ENCODE assay signal across 1 cellular context in the genomic region with DNA sequence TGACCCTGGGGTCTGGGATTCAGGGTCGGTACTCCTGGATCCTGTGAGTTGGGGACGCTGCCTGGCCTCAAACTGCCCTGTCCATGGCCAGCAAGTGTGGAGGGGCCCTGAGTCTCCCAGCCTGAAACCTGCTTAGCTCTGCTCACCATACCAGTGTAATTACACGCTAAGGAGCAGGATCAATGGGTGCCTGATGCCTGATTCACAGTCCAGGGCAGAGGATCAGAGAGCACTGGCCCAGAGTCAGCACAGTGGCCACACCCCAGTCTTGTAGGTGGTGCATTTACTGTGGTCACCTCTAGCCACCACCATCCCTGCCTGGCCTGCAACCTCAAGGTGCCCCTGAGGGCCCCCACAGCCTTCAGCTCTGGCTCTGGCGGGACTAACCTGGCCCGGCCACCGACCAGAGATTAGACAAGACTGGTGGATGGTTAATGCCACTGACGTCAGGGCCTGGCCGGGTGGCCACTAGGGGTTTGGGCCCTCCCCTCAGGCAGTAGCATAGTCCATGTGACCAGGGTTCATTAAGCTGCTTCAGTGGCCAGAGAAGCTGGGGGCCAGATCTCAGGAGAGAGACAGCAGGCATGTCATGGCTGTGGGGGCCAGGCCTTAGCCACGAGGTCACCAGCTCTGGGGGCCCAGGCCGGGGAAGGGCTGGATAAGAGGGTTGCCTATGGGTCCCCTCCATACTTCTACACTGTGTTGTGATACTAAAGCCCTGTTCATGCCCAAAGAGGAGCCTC.
TF ChIP-seq lines count a peak whose summit lies in the region.

No MANE protein-coding gene starts in this region.

TF ChIP-seq in HepG2, 621 proteins besides CTCF, POLR2A, EP300 and RAD21 (continued from another document and continues in another):
- TF ChIP-seq HNF4G (IDR thresholded peaks at IDR 0.05; ENCODE audit: borderline replicate concordance, low read depth, low read length) (0 out of 2 replicates have a peak, but pooled peaks have one; percentile 7), HNF4G (CRISPR knock-in tag; IDR thresholded peaks at IDR 0.05; ENCODE audit: borderline replicate concordance, low read depth) (peak; percentile 28), ZNF263 (CRISPR knock-in tag; IDR thresholded peaks at IDR 0.05) (peak; percentile 40; the same call in 1 of the 2 replicates), TCF7 (IDR thresholded peaks at IDR 0.05; ENCODE audit: low read depth) (no peak), TRIM24 (CRISPR knock-in tag; IDR thresholded peaks at IDR 0.05) (no peak), ERF (CRISPR knock-in tag; IDR thresholded peaks at IDR 0.05) (0 out of 2 replicates have a peak, but pooled peaks have one; percentile 46), RORA (CRISPR knock-in tag; IDR thresholded peaks at IDR 0.05) (no peak), DMAP1 (CRISPR knock-in tag; IDR thresholded peaks at IDR 0.05) (peak; percentile 42; the same call in 1 of the 2 replicates), FOXM1 (CRISPR knock-in tag; IDR thresholded peaks at IDR 0.05) (no peak), FOXA3 (CRISPR knock-in tag; IDR thresholded peaks at IDR 0.05) (no peak), NR2F2 (IDR thresholded peaks at IDR 0.05; ENCODE audit: borderline replicate concordance, low read depth) (no peak), ZFP82 (CRISPR knock-in tag; IDR thresholded peaks at IDR 0.05; ENCODE audit: borderline replicate concordance) (no peak), ZNF281 (CRISPR knock-in tag; IDR thresholded peaks at IDR 0.05; ENCODE audit: borderline replicate concordance) (peak; percentile 30; the same call in 1 of the 2 replicates), FOXK1 (CRISPR knock-in tag; IDR thresholded peaks at IDR 0.05; ENCODE audit: borderline replicate concordance, low read depth) (no peak), REPIN1 (CRISPR knock-in tag; IDR thresholded peaks at IDR 0.05; ENCODE audit: borderline replicate concordance, low read depth) (no peak), JUNB (CRISPR knock-in tag; IDR thresholded peaks at IDR 0.05; ENCODE audit: borderline replicate concordance) (no peak), ZNF44 (CRISPR knock-in tag; IDR thresholded peaks at IDR 0.05) (no peak; the same call in 1 of the 2 replicates), ARID2 (CRISPR knock-in tag; IDR thresholded peaks at IDR 0.05; ENCODE audit: borderline replicate concordance) (no peak), ZNF367 (CRISPR knock-in tag; IDR thresholded peaks at IDR 0.05; ENCODE audit: borderline replicate concordance) (no peak), HDAC2 (CRISPR knock-in tag; IDR thresholded peaks at IDR 0.05) (peak; percentile 73), HNF4A (CRISPR knock-in tag; IDR thresholded peaks at IDR 0.05) (peak; percentile 75; the same call in 1 of the 2 replicates), NFKB2 (CRISPR knock-in tag; IDR thresholded peaks at IDR 0.05; ENCODE audit: borderline replicate concordance) (no peak; the same call in 1 of the 2 replicates), ZBTB46 (CRISPR knock-in tag; IDR thresholded peaks at IDR 0.05; ENCODE audit: borderline replicate concordance) (no peak), DNMT3B (CRISPR knock-in tag; conservative IDR thresholded peaks at IDR 0.05) (no peak), GTF3A (CRISPR knock-in tag; conservative IDR thresholded peaks at IDR 0.05) (no peak), ZNF101 (CRISPR knock-in tag; IDR thresholded peaks at IDR 0.05; ENCODE audit: borderline replicate concordance, low read depth) (no peak), MED1 (CRISPR knock-in tag; IDR thresholded peaks at IDR 0.05) (peak; percentile 83), BCL3 (CRISPR knock-in tag; IDR thresholded peaks at IDR 0.05) (peak; percentile 46; the same call in 1 of the 2 replicates), ZNF121 (CRISPR knock-in tag; IDR thresholded peaks at IDR 0.05) (peak; percentile 100), CREM (IDR thresholded peaks at IDR 0.05) (peak; percentile 71), CREM (CRISPR knock-in tag; IDR thresholded peaks at IDR 0.05) (no peak), STAG1 (CRISPR knock-in tag; IDR thresholded peaks at IDR 0.05) (no peak), GTF2F1 (IDR thresholded peaks at IDR 0.05; ENCODE audit: low read length) (0 out of 2 replicates have a peak, but pooled peaks have one; percentile 43), ZNF598 (CRISPR knock-in tag; IDR thresholded peaks at IDR 0.05; ENCODE audit: borderline replicate concordance) (0 out of 2 replicates have a peak, but pooled peaks have one; percentile 14), ZNF484 (CRISPR knock-in tag; IDR thresholded peaks at IDR 0.05; ENCODE audit: borderline replicate concordance, low read depth) (no peak), HMG20B (CRISPR knock-in tag; conservative IDR thresholded peaks at IDR 0.05) (no peak), KDM5A (IDR thresholded peaks at IDR 0.05; ENCODE audit: borderline replicate concordance, low read length) (no peak), SCMH1 (CRISPR knock-in tag; IDR thresholded peaks at IDR 0.05; ENCODE audit: borderline replicate concordance) (no peak), ZNF264 (CRISPR knock-in tag; IDR thresholded peaks at IDR 0.05) (peak; percentile 78), MED8 (CRISPR knock-in tag; IDR thresholded peaks at IDR 0.05; ENCODE audit: insufficient replicate concordance) (no peak), SUZ12 (IDR thresholded peaks at IDR 0.05; ENCODE audit: low read depth, low read length) (no peak), KLF6 (CRISPR knock-in tag; IDR thresholded peaks at IDR 0.05) (no peak), SRF (IDR thresholded peaks at IDR 0.05; ENCODE audit: low read depth, low read length) (no peak), ZNF441 (CRISPR knock-in tag; IDR thresholded peaks at IDR 0.05; ENCODE audit: borderline replicate concordance) (no peak), KDM4B (CRISPR knock-in tag; IDR thresholded peaks at IDR 0.05) (0 out of 2 replicates have a peak, but pooled peaks have one; percentile 12), PHF8 (CRISPR knock-in tag; IDR thresholded peaks at IDR 0.05) (peak; percentile 48), MTF2 (CRISPR knock-in tag; IDR thresholded peaks at IDR 0.05; ENCODE audit: borderline replicate concordance) (no peak), CC2D1A (CRISPR knock-in tag; IDR thresholded peaks at IDR 0.05) (no peak), SSRP1 (CRISPR knock-in tag; IDR thresholded peaks at IDR 0.05) (no peak), ZNF225 (CRISPR knock-in tag; IDR thresholded peaks at IDR 0.05) (peak; percentile 49; the same call in 1 of the 2 replicates), ZNF280B (CRISPR knock-in tag; IDR thresholded peaks at IDR 0.05; ENCODE audit: borderline replicate concordance) (peak; percentile 58), ARNT (IDR thresholded peaks at IDR 0.05) (no peak)
- TF ChIP-seq, protein P1, sequence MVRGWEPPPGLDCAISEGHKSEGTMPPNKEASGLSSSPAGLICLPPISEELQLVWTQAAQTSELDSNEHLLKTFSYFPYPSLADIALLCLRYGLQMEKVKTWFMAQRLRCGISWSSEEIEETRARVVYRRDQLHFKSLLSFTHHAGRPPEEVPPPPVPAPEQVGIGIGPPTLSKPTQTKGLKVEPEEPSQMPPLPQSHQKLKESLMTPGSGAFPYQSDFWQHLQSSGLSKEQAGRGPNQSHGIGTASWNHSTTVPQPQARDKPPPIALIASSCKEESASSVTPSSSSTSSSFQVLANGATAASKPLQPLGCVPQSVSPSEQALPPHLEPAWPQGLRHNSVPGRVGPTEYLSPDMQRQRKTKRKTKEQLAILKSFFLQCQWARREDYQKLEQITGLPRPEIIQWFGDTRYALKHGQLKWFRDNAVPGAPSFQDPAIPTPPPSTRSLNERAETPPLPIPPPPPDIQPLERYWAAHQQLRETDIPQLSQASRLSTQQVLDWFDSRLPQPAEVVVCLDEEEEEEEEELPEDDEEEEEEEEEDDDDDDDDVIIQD (CRISPR knock-in tag; IDR thresholded peaks at IDR 0.05; ENCODE audit: low read depth) = no peak
- TF ChIP-seq, protein P2, sequence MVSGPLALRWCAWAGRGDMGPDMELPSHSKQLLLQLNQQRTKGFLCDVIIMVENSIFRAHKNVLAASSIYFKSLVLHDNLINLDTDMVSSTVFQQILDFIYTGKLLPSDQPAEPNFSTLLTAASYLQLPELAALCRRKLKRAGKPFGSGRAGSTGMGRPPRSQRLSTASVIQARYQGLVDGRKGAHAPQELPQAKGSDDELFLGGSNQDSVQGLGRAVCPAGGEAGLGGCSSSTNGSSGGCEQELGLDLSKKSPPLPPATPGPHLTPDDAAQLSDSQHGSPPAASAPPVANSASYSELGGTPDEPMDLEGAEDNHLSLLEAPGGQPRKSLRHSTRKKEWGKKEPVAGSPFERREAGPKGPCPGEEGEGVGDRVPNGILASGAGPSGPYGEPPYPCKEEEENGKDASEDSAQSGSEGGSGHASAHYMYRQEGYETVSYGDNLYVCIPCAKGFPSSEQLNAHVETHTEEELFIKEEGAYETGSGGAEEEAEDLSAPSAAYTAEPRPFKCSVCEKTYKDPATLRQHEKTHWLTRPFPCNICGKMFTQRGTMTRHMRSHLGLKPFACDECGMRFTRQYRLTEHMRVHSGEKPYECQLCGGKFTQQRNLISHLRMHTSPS (CRISPR knock-in tag; IDR thresholded peaks at IDR 0.05; ENCODE audit: low read depth) = peak; percentile 87
- TF ChIP-seq, protein P3, sequence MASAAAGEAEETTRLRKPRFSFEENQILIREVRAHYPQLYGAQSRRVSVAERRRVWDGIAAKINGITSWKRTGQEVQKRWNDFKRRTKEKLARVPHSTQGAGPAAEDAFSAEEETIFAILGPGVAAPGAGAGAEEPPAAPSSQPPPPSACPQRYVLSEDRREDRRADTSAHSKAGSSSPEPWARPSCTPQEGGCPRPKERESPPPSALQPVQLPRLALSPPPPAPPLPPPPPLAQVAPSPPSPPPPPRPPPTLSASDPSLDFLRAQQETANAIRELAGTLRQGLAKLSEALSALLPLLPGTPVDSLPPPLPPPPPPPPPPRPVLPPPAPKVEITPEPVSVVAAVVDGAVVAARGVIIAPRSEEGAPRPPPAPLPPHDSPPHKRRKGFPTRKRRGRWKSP (CRISPR knock-in tag; IDR thresholded peaks at IDR 0.05) = 0 out of 2 replicates have a peak, but pooled peaks have one; percentile 14
